Comparison of ENCODE assay signal across 33 cellular contexts in genomic region chr3:5687230-5687629, GRCh38.
"Had no signal": no experiment of that assay in that cellular context is flagged by ENCODE, and none has a peak within 500 bp of the region (broad histone marks: within the 10 kb centered on the region; RNA-seq: fewer than 3 reads in every experiment).

No MANE protein-coding gene starts in this region.

- H3K4me1 Mint-ChIP-seq: activated CD4-positive, alpha-beta T cell treated with anti-CD3 and anti-CD28 coated beads for 36 hours; activated CD4-positive, alpha-beta T cell treated with anti-CD3 and anti-CD28 coated beads, Interleukin-2, amount 10 ng/mL, durations not matched to agents 24 days and 14 days; activated CD8-positive, alpha-beta memory T cell treated with anti-CD3 and anti-CD28 coated beads, Interleukin-2, amount 10 ng/mL, durations not matched to agents 7 days and 5 days; activated naive CD4-positive, alpha-beta T cell treated with anti-CD3 and anti-CD28 coated beads, Interleukin-2, amount 50 U/mL, for 24 hours; activated naive CD8-positive, alpha-beta T cell treated with anti-CD3 and anti-CD28 coated beads for 36 hours; brain; T-helper 17 cell had no signal

- H3K9me3 ChIP-seq: colonic mucosa, gastrocnemius medialis had no signal

- H3K36me3 Mint-ChIP-seq: activated CD4-positive, alpha-beta memory T cell treated with anti-CD3 and anti-CD28 coated beads for 36 hours; activated CD8-positive, alpha-beta memory T cell treated with anti-CD3 and anti-CD28 coated beads, Interleukin-2, amount 10 ng/mL, durations not matched to agents 7 days and 5 days; activated naive CD4-positive, alpha-beta T cell treated with anti-CD3 and anti-CD28 coated beads, Interleukin-2, amount 50 U/mL, for 24 hours; activated naive CD8-positive, alpha-beta T cell treated with anti-CD3 and anti-CD28 coated beads for 36 hours; brain had no signal

- ATAC-seq: activated CD4-positive, alpha-beta T cell treated with anti-CD3 and anti-CD28 coated beads for 36 hours; activated CD8-positive, alpha-beta memory T cell treated with anti-CD3 and anti-CD28 coated beads, Interleukin-2, amount 10 ng/mL, durations not matched to agents 7 days and 5 days; activated CD8-positive, alpha-beta T cell treated with anti-CD3 and anti-CD28 coated beads, Interleukin-2, amount 10 ng/mL, durations not matched to agents 7 days and 5 days; foreskin keratinocyte; gastrocnemius medialis; heart left ventricle; T-helper 17 cell had no signal

- H3K27ac ChIP-seq: ascending aorta, breast epithelium, cardiac muscle cell, colonic mucosa, epithelial cell of prostate, foreskin keratinocyte, gastrocnemius medialis, heart left ventricle had no signal

- H3K27ac Mint-ChIP-seq: activated CD4-positive, alpha-beta memory T cell treated with anti-CD3 and anti-CD28 coated beads for 36 hours; activated CD4-positive, alpha-beta T cell treated with anti-CD3 and anti-CD28 coated beads for 36 hours; activated CD4-positive, alpha-beta T cell treated with anti-CD3 and anti-CD28 coated beads, Interleukin-2, amount 10 ng/mL, durations not matched to agents 24 days and 14 days; activated CD8-positive, alpha-beta memory T cell treated with anti-CD3 and anti-CD28 coated beads, Interleukin-2, amount 10 ng/mL, durations not matched to agents 7 days and 5 days; activated CD8-positive, alpha-beta T cell treated with anti-CD3 and anti-CD28 coated beads, Interleukin-2, amount 10 ng/mL, durations not matched to agents 7 days and 5 days; activated naive CD4-positive, alpha-beta T cell treated with anti-CD3 and anti-CD28 coated beads for 36 hours; activated naive CD4-positive, alpha-beta T cell treated with anti-CD3 and anti-CD28 coated beads, Interleukin-2, amount 50 U/mL, for 24 hours; activated naive CD8-positive, alpha-beta T cell treated with anti-CD3 and anti-CD28 coated beads for 36 hours; activated T-helper 1 cell treated with anti-CD3 and anti-CD28 coated beads, Interleukin-12 subunit alpha, Interleukin-12 subunit beta, Interleukin-2, Interleukin-4 antibody, amounts not matched to agents 30 ng/mL and 10 ng/mL and 1 ng/mL, durations not matched to agents 14 hours and 24 hours and 36 hours; activated T-helper 2 cell treated with anti-CD3 and anti-CD28 coated beads, Interferon-gamma antibody, Interleukin-2, Interleukin-4, amounts not matched to agents 10 μg/mL and 5 μg/mL and 100 μg/mL, durations not matched to agents 14 hours and 24 hours and 36 hours; brain; T-helper 17 cell; T-helper 2 cell treated with Interferon-gamma antibody and Interleukin-4, amounts not matched to agents 5 μg/mL and 100 μg/mL, for 36 hours had no signal

- H3K4me3 ChIP-seq: ascending aorta, breast epithelium, cardiac muscle cell, colonic mucosa, gastrocnemius medialis, heart left ventricle had no signal

- H3K36me3 ChIP-seq: ascending aorta, breast epithelium, cardiac muscle cell, colonic mucosa, gastrocnemius medialis, heart left ventricle had no signal

- H3K4me3 Mint-ChIP-seq: activated CD4-positive, alpha-beta memory T cell treated with anti-CD3 and anti-CD28 coated beads for 36 hours; activated CD4-positive, alpha-beta T cell treated with anti-CD3 and anti-CD28 coated beads for 36 hours; activated CD4-positive, alpha-beta T cell treated with anti-CD3 and anti-CD28 coated beads, Interleukin-2, amount 10 ng/mL, durations not matched to agents 24 days and 14 days; activated CD8-positive, alpha-beta memory T cell treated with anti-CD3 and anti-CD28 coated beads, Interleukin-2, amount 10 ng/mL, durations not matched to agents 7 days and 5 days; activated CD8-positive, alpha-beta T cell treated with anti-CD3 and anti-CD28 coated beads, Interleukin-2, amount 10 ng/mL, durations not matched to agents 7 days and 5 days; activated naive CD4-positive, alpha-beta T cell treated with anti-CD3 and anti-CD28 coated beads for 36 hours; activated naive CD4-positive, alpha-beta T cell treated with anti-CD3 and anti-CD28 coated beads, Interleukin-2, amount 50 U/mL, for 24 hours; activated naive CD8-positive, alpha-beta T cell treated with anti-CD3 and anti-CD28 coated beads for 36 hours; activated T-helper 1 cell treated with anti-CD3 and anti-CD28 coated beads, Interleukin-12 subunit alpha, Interleukin-12 subunit beta, Interleukin-2, Interleukin-4 antibody, amounts not matched to agents 30 ng/mL and 10 ng/mL and 1 ng/mL, durations not matched to agents 14 hours and 24 hours and 36 hours; brain; T-helper 17 cell; T-helper 2 cell treated with Interferon-gamma antibody and Interleukin-4, amounts not matched to agents 5 μg/mL and 100 μg/mL, for 36 hours had no signal

- DNase-seq: activated CD4-positive, alpha-beta memory T cell treated with anti-CD3 and anti-CD28 coated beads for 36 hours; activated CD4-positive, alpha-beta T cell treated with anti-CD3 and anti-CD28 coated beads for 36 hours; activated CD4-positive, alpha-beta T cell treated with anti-CD3 and anti-CD28 coated beads, Interleukin-2, amount 10 ng/mL, durations not matched to agents 24 days and 14 days; activated CD4-positive, CD25-positive, alpha-beta regulatory T cell; activated CD4-positive, CD25-positive, alpha-beta regulatory T cell treated with anti-CD3 and anti-CD28 coated beads, Interleukin-2, amount 50 U/mL, for 72 hours; activated CD8-positive, alpha-beta memory T cell treated with anti-CD3 and anti-CD28 coated beads, Interleukin-2, amount 10 ng/mL, durations not matched to agents 7 days and 5 days; activated CD8-positive, alpha-beta memory T cell treated with anti-CD3 and anti-CD28 coated beads, Interleukin-2, amount 50 U/mL, for 4 hours; activated CD8-positive, alpha-beta T cell treated with anti-CD3 and anti-CD28 coated beads, Interleukin-2, amount 10 ng/mL, durations not matched to agents 7 days and 5 days; activated effector memory CD4-positive, alpha-beta T cell treated with anti-CD3 and anti-CD28 coated beads, Interleukin-2, amount 50 U/mL, for 16 hours; activated naive CD4-positive, alpha-beta T cell treated with anti-CD3 and anti-CD28 coated beads for 36 hours; activated naive CD8-positive, alpha-beta T cell treated with anti-CD3 and anti-CD28 coated beads for 36 hours; activated T-cell treated with anti-CD3 and anti-CD28 coated beads, Interleukin-2, amount 50 U/mL, for 1 hour; activated T-cell treated with anti-CD3 and anti-CD28 coated beads, Interleukin-2, amount 50 U/mL, for 48 hours; central memory CD4-positive, alpha-beta T cell; cerebellar nuclear complex; colonic mucosa; effector CD8-positive, alpha-beta T cell; foreskin keratinocyte; gastrocnemius medialis; glutamatergic neuron; heart left ventricle; T-helper 17 cell had no signal

- FAIRE-seq: endometrium, endothelial cell of umbilical vein had no signal

- H3K4me1 ChIP-seq: ascending aorta, breast epithelium, colonic mucosa, foreskin keratinocyte, gastrocnemius medialis, heart left ventricle had no signal

- H3K27me3 Mint-ChIP-seq: activated CD4-positive, alpha-beta memory T cell treated with anti-CD3 and anti-CD28 coated beads for 36 hours; activated CD4-positive, alpha-beta T cell treated with anti-CD3 and anti-CD28 coated beads for 36 hours; activated CD4-positive, alpha-beta T cell treated with anti-CD3 and anti-CD28 coated beads, Interleukin-2, amount 10 ng/mL, durations not matched to agents 24 days and 14 days; activated CD8-positive, alpha-beta memory T cell treated with anti-CD3 and anti-CD28 coated beads, Interleukin-2, amount 10 ng/mL, durations not matched to agents 7 days and 5 days; activated naive CD8-positive, alpha-beta T cell treated with anti-CD3 and anti-CD28 coated beads for 36 hours; T-helper 17 cell had no signal

- H3K27me3 ChIP-seq: ascending aorta, breast epithelium, cardiac muscle cell, colonic mucosa, foreskin keratinocyte, gastrocnemius medialis, heart left ventricle had no signal
